Comparison of ENCODE assay signal across 8 cellular contexts in the genomic region with DNA sequence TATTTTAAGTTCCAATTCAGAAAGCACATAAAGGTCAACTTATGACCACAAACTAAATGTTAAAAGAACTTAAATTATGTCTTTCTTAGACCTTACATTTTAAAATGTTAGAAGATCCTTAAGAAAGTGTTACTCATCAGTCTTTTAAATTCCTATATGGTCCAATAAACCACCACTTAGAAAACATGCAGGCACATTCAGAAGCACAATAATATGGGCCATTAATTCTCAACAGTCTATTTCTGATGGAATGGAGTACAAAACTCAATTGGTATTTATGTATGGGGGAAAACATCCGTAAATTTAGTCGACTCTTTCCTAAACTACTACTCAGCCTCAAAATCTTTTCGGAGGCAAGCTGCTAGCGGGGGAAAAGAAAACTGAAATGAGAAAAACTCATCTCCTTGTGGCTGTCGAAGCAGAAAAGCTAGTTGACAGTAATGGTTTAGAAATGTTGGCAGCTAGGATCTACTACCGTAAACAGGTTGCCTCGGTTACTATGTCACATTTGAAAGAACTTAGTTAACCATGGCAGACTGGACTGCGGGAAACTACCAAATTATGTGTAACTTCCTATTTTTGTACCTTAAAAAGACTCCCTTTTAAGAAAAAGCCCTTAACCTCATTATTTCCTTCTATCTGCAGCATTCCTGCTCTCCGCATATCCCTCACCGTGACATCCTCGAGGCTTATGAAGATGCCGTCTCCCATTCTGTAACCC. TPM values are rescaled to one million over a fixed set of nuclear protein-coding genes. Genes with fewer than 3 reads are reported as not detected.
DNase-seq lines count a peak whose midpoint lies in the region; ATAC-seq and TF ChIP-seq lines count a peak whose summit lies in the region.

No MANE protein-coding gene starts in this region.

- TF ChIP-seq CTCF in LNCaP clone FGC (IDR thresholded peaks at IDR 0.05; ENCODE audit: control insufficient read depth, extremely low read depth, insufficient read depth) (no peak), hepatocyte (IDR thresholded peaks at IDR 0.05; ENCODE audit: poor library complexity) (no peak)

- H3K36me3 ChIP-seq in hepatocyte (replicated peaks; ENCODE audit: insufficient read depth, low read depth), result no peaks in the 10 kb centered on the region

- peak overlapping the region; percentile 88 for H3K4me3 ChIP-seq in LNCaP clone FGC (ENCODE audit: low read depth, low read length)
- H3K4me3 ChIP-seq in hepatocyte, result peak overlapping the region; percentile 65
- peak overlapping the region; percentile 53 to 94 (median 82) for H3K4me3 ChIP-seq in skin epidermis

- DNase-seq in Daoy (ENCODE audit: low read depth) (peak; percentile 8), LNCaP clone FGC (ENCODE audit: low read depth) (no peak), hepatocyte (ENCODE audit: low spot score) (peak; percentile 16), T1000 (lab: John Stamatoyannopoulos, UW) (no peak)

- peak overlapping the region; percentile 83 for H3K4me2 ChIP-seq in hepatocyte

- H4K20me1 ChIP-seq in hepatocyte (ENCODE audit: insufficient read depth, poor library complexity, severe bottlenecking), result no peaks in the 10 kb centered on the region

- peak overlapping the region; percentile 94 for H3K27ac Mint-ChIP-seq in activated naive CD8-positive, alpha-beta T cell

- H3K9me2 ChIP-seq in hepatocyte (replicated peaks; ENCODE audit: insufficient read depth), result no peaks in the 10 kb centered on the region

- peak overlapping the region; percentile 98 for H3K4me3 Mint-ChIP-seq in activated naive CD8-positive, alpha-beta T cell

- H3K36me3 Mint-ChIP-seq in activated naive CD8-positive, alpha-beta T cell, result peaks cover 3% of the 10 kb centered on the region

- peaks cover 58% of the 10 kb centered on the region for H3K4me1 Mint-ChIP-seq in activated naive CD8-positive, alpha-beta T cell (ENCODE audit: low read depth)

- ATAC-seq in GM19324 (IDR thresholded peaks at IDR 0.05; ENCODE audit: low FRiP score, unreplicated experiment) (no peak), GM21381 (IDR thresholded peaks at IDR 0.05; ENCODE audit: unreplicated experiment) (no peak)

- WGBS in hepatocyte (ENCODE audit: low lambda C conversion rate, missing lambda C conversion rate), result 22% methylated on average over 12 of the region's 12 CpGs

- H3K79me2 ChIP-seq in hepatocyte, result peaks cover 50% of the 10 kb centered on the region

- no peaks in the 10 kb centered on the region for H3K27me3 Mint-ChIP-seq in activated naive CD8-positive, alpha-beta T cell

- H3K9me3 ChIP-seq in hepatocyte (ENCODE audit: low read depth), result no peaks in the 10 kb centered on the region

- no peaks in the 10 kb centered on the region for H3K9me3 Mint-ChIP-seq in activated naive CD8-positive, alpha-beta T cell (ENCODE audit: low read depth)

- H3K27me3 ChIP-seq in hepatocyte, result no peaks in the 10 kb centered on the region

- peak overlapping the region; percentile 96 for H3K27ac ChIP-seq in hepatocyte
- H3K27ac ChIP-seq in skin epidermis, result peak overlapping the region; percentile 76 to 99 (median 98)

- H3K4me1 ChIP-seq in hepatocyte (ENCODE audit: insufficient read depth), result peaks cover 26% of the 10 kb centered on the region

- H2AFZ ChIP-seq in hepatocyte, result peak overlapping the region; percentile 65

RNA-seq across cellular contexts. Expression of a gene that starts 1.0 kb away (rescaled TPM):
- 16.1 and 37.1 TPM in 2 replicates for total RNA-seq in Daoy (2014; rRNA removed; shearing (Covaris generic))
- total RNA-seq in hepatocyte, result 23.1 and 29.2 TPM in 2 replicates
- 11.1 and 12.3 TPM in 2 replicates for polyA plus RNA-seq in hepatocyte

RNA-seq across cellular contexts. Expression of a gene that starts 1.2 kb away (rescaled TPM):
- 2.3 and 3.2 TPM in 2 replicates for total RNA-seq in Daoy (2014; rRNA removed; shearing (Covaris generic))
- total RNA-seq in hepatocyte, result 9.5 and 9.6 TPM in 2 replicates
- polyA plus RNA-seq in hepatocyte, result 3.4 and 5.3 TPM in 2 replicates

Comparison
In these comparisons a context has a peak if more than half of its experiments do, and no peak if none do; other contexts are left out.
1. DNase-seq: peak in Daoy (single experiment) and hepatocyte (single experiment); none in LNCaP clone FGC (single experiment) and T1000 (single experiment).
2. Peak in every context shown above with its lines, with median percentiles within 50 percentile points of each other: H3K4me3 ChIP-seq.